In the genomic region with DNA sequence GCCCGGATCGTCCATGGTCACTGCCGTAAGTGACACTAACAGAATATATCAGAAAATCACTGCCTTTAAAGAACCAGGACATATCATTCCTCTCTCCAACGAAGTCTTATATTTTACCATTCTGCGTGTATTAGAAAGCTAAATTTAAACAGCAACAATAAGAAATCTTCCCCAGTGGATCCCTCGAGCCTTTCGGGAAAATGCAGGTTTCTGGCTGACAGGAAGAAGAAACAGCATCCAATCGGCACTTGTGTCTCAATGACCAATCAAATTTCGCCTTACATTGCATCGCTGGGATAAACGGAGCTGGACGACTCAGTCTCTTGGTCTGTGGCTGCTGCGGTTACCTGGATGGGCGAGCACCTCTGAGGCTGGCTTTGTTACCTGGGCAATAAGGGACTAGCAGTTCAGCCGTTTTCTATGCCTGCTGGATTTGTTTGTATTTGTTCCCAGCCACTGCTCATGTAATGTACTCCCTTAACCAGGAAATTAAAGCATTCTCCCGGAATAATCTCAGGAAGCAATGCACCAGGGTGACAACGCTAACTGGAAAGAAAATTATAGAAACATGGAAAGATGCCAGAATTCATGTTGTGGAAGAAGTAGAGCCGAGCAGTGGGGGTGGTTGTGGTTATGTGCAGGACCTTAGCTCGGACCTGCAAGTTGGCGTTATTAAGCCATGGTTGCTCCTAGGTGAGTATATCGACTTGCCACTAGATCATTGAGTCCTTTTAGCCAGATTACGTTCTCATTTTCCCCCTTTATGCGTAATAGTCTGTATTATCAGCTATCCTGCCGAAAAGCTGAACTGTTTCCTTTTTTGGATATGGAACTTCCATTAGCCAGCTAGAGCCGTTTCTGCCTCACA, we compare ENCODE assay signal across 8 cellular contexts. TPM values are rescaled to one million over a fixed set of nuclear protein-coding genes. Genes with fewer than 3 reads are reported as not detected.
A peak's percentile ranks its signal among the peaks of the same experiment; 100 is the strongest.
DNase-seq lines count a peak whose midpoint lies in the region; ATAC-seq and TF ChIP-seq lines count a peak whose summit lies in the region.

TSS of gene DUSP19 (plus strand) at position 281 of the 868 bp plus-strand sequence. CDS start at position 468, 187 bp downstream.

- peak; percentile 94 for ATAC-seq in HG02798 (IDR thresholded peaks at IDR 0.05; ENCODE audit: poor library complexity, unreplicated experiment)

- H3K4me3 Mint-ChIP-seq in progenitor cell of endocrine pancreas (ENCODE audit: low read depth), result peak within 1 kb of the TSS; percentile 81

- intact Hi-C loops in left ventricle myocardium inferior (cut with micrococcal nuclease), result no loop called here

- H3K27ac Mint-ChIP-seq in progenitor cell of endocrine pancreas, result peak within 1 kb of the TSS; percentile 94

- H3K4me1 ChIP-seq in left ventricle myocardium inferior, result peaks cover 37% of the 10 kb centered on the region

- no peaks in the 10 kb centered on the region for H3K27me3 Mint-ChIP-seq in progenitor cell of endocrine pancreas

- peak; percentile 75 for DNase-seq in GM13976 (ENCODE audit: low spot score)
- DNase-seq in NCI-H1417 treated with DMSO at 0.1 percent for 48 hours (lab: John Stamatoyannopoulos, UW), result peak; percentile 90
- DNase-seq in T follicular helper cell (ENCODE audit: low read depth), result peak; percentile 70
- peak; percentile 23 to 98 (median 78) for DNase-seq in amygdala (lab: John Stamatoyannopoulos, UW)
- DNase-seq in left ventricle myocardium inferior, result peak; percentile 77
- peak; percentile 92 for DNase-seq in progenitor cell of endocrine pancreas (ENCODE audit: low spot score, unreplicated experiment)
- DNase-seq in ureter (ENCODE audit: low spot score), result peak; percentile 95

- peaks cover 3% of the 10 kb centered on the region for H3K4me1 Mint-ChIP-seq in progenitor cell of endocrine pancreas (ENCODE audit: low read depth)

- in situ Hi-C loops in GM13976 (cut with MboI; ENCODE audit: low sequenced_read_pairs, unreplicated experiment), result no loop called here

- H3K36me3 ChIP-seq in left ventricle myocardium inferior, result no peaks in the 10 kb centered on the region

- no peaks in the 10 kb centered on the region for H3K36me3 Mint-ChIP-seq in progenitor cell of endocrine pancreas (ENCODE audit: insufficient read depth)

- H3K27ac ChIP-seq in left ventricle myocardium inferior (replicated peaks), result peak within 1 kb of the TSS; percentile 93

- no peaks in the 10 kb centered on the region for H3K27me3 ChIP-seq in left ventricle myocardium inferior (ENCODE audit: low read depth)

- no peaks in the 10 kb centered on the region for H3K9me3 Mint-ChIP-seq in progenitor cell of endocrine pancreas (ENCODE audit: low read depth)

- H3K4me3 ChIP-seq in left ventricle myocardium inferior, result peak within 1 kb of the TSS; percentile 82

- H3K9me3 ChIP-seq in left ventricle myocardium inferior (replicated peaks), result no peaks in the 10 kb centered on the region

- TF ChIP-seq CTCF in GM13976 (IDR thresholded peaks at IDR 0.05; ENCODE audit: borderline replicate concordance, control extremely low read depth, extremely low read depth, insufficient read depth, missing control alignments), result no peak
- no peak for TF ChIP-seq CTCF in left ventricle myocardium inferior (IDR thresholded peaks at IDR 0.05; ENCODE audit: borderline replicate concordance)
- TF ChIP-seq CTCF in progenitor cell of endocrine pancreas (IDR thresholded peaks at IDR 0.05; ENCODE audit: unreplicated experiment), result no peak

RNA-seq across cellular contexts. Expression of gene DUSP19, which starts in this region (rescaled TPM):
- total RNA-seq in left ventricle myocardium inferior (11.4 TPM), progenitor cell of endocrine pancreas (1.9 and 2.2 TPM in 2 replicates), ureter (7.0 TPM)

Comparison
In these comparisons a context has a peak if more than half of its experiments do, and no peak if none do; other contexts are left out.
1. Peak in every context shown above with its lines: DNase-seq, ATAC-seq, H3K4me3 ChIP-seq and H3K27ac ChIP-seq.